1 cellular context compared by ENCODE assay signal in the genomic region with DNA sequence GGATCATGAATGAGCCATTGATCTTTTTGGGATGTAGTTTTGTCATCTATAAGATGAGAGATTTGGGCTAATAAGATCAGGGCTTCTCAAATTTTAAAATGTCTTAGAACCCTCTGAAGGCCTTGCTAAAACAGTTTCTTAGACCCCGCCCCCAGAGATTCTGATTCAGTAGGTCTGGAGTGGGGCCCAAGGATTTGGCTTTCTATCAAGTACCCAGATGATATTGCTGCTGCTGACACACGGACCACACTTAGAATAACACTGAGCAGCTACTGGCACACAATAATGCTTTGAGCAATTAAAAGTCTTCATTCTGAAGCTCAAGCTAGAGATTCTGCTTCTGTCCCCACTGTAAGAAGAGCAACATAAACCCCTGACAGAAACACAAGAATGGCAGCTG.
TF ChIP-seq lines count a peak whose summit lies in the region.

No MANE protein-coding gene starts in this region.

TF ChIP-seq in GM23338, 12 proteins besides CTCF, POLR2A, EP300 and RAD21 (continued from another document):
- TF ChIP-seq, protein P1, sequence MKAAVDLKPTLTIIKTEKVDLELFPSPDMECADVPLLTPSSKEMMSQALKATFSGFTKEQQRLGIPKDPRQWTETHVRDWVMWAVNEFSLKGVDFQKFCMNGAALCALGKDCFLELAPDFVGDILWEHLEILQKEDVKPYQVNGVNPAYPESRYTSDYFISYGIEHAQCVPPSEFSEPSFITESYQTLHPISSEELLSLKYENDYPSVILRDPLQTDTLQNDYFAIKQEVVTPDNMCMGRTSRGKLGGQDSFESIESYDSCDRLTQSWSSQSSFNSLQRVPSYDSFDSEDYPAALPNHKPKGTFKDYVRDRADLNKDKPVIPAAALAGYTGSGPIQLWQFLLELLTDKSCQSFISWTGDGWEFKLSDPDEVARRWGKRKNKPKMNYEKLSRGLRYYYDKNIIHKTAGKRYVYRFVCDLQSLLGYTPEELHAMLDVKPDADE (IDR thresholded peaks at IDR 0.05): no peak
- TF ChIP-seq STAT1 (IDR thresholded peaks at IDR 0.05; ENCODE audit: unreplicated experiment) (no peak), JUNB (IDR thresholded peaks at IDR 0.05; ENCODE audit: unreplicated experiment) (no peak), ZNF114 (CRISPR knock-in tag; IDR thresholded peaks at IDR 0.05) (no peak)
- TF ChIP-seq, protein P2, sequence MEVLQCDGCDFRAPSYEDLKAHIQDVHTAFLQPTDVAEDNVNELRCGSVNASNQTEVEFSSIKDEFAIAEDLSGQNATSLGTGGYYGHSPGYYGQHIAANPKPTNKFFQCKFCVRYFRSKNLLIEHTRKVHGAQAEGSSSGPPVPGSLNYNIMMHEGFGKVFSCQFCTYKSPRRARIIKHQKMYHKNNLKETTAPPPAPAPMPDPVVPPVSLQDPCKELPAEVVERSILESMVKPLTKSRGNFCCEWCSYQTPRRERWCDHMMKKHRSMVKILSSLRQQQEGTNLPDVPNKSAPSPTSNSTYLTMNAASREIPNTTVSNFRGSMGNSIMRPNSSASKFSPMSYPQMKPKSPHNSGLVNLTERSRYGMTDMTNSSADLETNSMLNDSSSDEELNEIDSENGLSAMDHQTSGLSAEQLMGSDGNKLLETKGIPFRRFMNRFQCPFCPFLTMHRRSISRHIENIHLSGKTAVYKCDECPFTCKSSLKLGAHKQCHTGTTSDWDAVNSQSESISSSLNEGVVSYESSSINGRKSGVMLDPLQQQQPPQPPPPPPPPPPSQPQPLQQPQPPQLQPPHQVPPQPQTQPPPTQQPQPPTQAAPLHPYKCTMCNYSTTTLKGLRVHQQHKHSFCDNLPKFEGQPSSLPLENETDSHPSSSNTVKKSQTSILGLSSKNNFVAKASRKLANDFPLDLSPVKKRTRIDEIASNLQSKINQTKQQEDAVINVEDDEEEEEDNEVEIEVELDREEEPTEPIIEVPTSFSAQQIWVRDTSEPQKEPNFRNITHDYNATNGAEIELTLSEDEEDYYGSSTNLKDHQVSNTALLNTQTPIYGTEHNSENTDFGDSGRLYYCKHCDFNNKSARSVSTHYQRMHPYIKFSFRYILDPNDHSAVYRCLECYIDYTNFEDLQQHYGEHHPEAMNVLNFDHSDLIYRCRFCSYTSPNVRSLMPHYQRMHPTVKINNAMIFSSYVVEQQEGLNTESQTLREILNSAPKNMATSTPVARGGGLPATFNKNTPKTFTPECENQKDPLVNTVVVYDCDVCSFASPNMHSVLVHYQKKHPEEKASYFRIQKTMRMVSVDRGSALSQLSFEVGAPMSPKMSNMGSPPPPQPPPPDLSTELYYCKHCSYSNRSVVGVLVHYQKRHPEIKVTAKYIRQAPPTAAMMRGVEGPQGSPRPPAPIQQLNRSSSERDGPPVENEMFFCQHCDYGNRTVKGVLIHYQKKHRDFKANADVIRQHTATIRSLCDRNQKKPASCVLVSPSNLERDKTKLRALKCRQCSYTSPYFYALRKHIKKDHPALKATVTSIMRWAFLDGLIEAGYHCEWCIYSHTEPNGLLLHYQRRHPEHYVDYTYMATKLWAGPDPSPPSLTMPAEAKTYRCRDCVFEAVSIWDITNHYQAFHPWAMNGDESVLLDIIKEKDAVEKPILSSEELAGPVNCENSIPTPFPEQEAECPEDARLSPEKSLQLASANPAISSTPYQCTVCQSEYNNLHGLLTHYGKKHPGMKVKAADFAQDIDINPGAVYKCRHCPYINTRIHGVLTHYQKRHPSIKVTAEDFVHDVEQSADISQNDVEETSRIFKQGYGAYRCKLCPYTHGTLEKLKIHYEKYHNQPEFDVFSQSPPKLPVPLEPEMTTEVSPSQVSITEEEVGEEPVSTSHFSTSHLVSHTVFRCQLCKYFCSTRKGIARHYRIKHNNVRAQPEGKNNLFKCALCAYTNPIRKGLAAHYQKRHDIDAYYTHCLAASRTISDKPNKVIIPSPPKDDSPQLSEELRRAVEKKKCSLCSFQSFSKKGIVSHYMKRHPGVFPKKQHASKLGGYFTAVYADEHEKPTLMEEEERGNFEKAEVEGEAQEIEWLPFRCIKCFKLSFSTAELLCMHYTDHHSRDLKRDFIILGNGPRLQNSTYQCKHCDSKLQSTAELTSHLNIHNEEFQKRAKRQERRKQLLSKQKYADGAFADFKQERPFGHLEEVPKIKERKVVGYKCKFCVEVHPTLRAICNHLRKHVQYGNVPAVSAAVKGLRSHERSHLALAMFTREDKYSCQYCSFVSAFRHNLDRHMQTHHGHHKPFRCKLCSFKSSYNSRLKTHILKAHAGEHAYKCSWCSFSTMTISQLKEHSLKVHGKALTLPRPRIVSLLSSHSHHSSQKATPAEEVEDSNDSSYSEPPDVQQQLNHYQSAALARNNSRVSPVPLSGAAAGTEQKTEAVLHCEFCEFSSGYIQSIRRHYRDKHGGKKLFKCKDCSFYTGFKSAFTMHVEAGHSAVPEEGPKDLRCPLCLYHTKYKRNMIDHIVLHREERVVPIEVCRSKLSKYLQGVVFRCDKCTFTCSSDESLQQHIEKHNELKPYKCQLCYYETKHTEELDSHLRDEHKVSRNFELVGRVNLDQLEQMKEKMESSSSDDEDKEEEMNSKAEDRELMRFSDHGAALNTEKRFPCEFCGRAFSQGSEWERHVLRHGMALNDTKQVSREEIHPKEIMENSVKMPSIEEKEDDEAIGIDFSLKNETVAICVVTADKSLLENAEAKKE (CRISPR knock-in tag; IDR thresholded peaks at IDR 0.05): no peak
